9 cellular contexts compared by ENCODE assay signal in genomic region chr9:84759300-84759750, GRCh38.
A peak's percentile ranks its signal among the peaks of the same experiment; 100 is the strongest.
DNase-seq lines count a peak whose midpoint lies in the region; ATAC-seq and TF ChIP-seq lines count a peak whose summit lies in the region.
"Had no signal": no experiment of that assay in that cellular context is flagged by ENCODE, and none has a peak within 500 bp of the region (broad histone marks: within the 10 kb centered on the region; RNA-seq: fewer than 3 reads in every experiment).

No MANE protein-coding gene starts in this region.

- no peak overlapping the region for H3K4me3 Mint-ChIP-seq in activated CD8-positive, alpha-beta T cell treated with anti-CD3 and anti-CD28 coated beads for 36 hours
- H3K4me3 Mint-ChIP-seq in stimulated activated naive CD8-positive, alpha-beta T cell treated with anti-CD3 and anti-CD28 coated beads, Interleukin-15, amount 100 ng/mL, for 72 hours, result peak overlapping the region in 1 of 2 donors; percentile 30

- ATAC-seq in HG03060 (IDR thresholded peaks at IDR 0.05; ENCODE audit: low read depth, unreplicated experiment) (peak; percentile 42), aorta (ENCODE audit: low FRiP score) (no peak)
- peak; percentile 80 for ATAC-seq in activated CD8-positive, alpha-beta T cell treated with anti-CD3 and anti-CD28 coated beads for 36 hours
- peak; percentile 80 for ATAC-seq in stimulated activated naive CD8-positive, alpha-beta T cell treated with anti-CD3 and anti-CD28 coated beads, Interleukin-15, amount 100 ng/mL, for 72 hours

- H3K27ac Mint-ChIP-seq in activated CD8-positive, alpha-beta T cell treated with anti-CD3 and anti-CD28 coated beads for 36 hours, result peak overlapping the region; percentile 10
- H3K27ac Mint-ChIP-seq in stimulated activated naive CD8-positive, alpha-beta T cell treated with anti-CD3 and anti-CD28 coated beads, Interleukin-15, amount 100 ng/mL, for 72 hours, result peak overlapping the region in 1 of 2 donors; percentile 67

- H3K27me3 ChIP-seq in aorta (ENCODE audit: control insufficient read depth in 1 of 2, insufficient read depth in 2 of 2, low read length in 1 of 2), result no peaks in the 10 kb centered on the region

- H3K36me3 ChIP-seq in aorta (ENCODE audit: control insufficient read depth in 1 of 2, insufficient read depth in 2 of 2, low read length in 1 of 2), result no peaks in the 10 kb centered on the region

- peak; percentile 6 for DNase-seq in stimulated activated CD4-positive, alpha-beta T cell treated with anti-CD3 and anti-CD28 coated beads, Interleukin-1b, Interleukin-23, amount 100 ng/mL, for 48 hours
- DNase-seq in stimulated activated CD4-positive, alpha-beta T cell treated with anti-CD3 and anti-CD28 coated beads, Interleukin-2, amount 100 ng/mL, for 48 hours, result no peak
- peak; percentile 61 for DNase-seq in activated CD8-positive, alpha-beta T cell treated with anti-CD3 and anti-CD28 coated beads for 36 hours
- peak; percentile 8 to 40 for DNase-seq in stimulated activated naive CD8-positive, alpha-beta T cell treated with anti-CD3 and anti-CD28 coated beads, Interleukin-15, amount 100 ng/mL, for 72 hours
- no peak for DNase-seq in NCI-H187 (lab: John Stamatoyannopoulos, UW)
- no peak for DNase-seq in aorta
- no peak for DNase-seq in A172 (ENCODE audit: low spot score)
- DNase-seq: H7 had no signal

- intact Hi-C loops in activated CD8-positive, alpha-beta T cell treated with anti-CD3 and anti-CD28 coated beads for 36 hours (cut with micrococcal nuclease), result no loop called here
- intact Hi-C loops in aorta (cut with DNase I), result no loop called here

- 91 to 94% methylated on average over 2 of the region's 2 CpGs for WGBS in aorta, 2 donors

- H3K4me3 ChIP-seq in aorta (ENCODE audit: low read length in 2 of 2), result no peak overlapping the region

- H3K9me3 Mint-ChIP-seq in activated CD8-positive, alpha-beta T cell treated with anti-CD3 and anti-CD28 coated beads for 36 hours, result no peaks in the 10 kb centered on the region
- H3K9me3 Mint-ChIP-seq in stimulated activated naive CD8-positive, alpha-beta T cell treated with anti-CD3 and anti-CD28 coated beads, Interleukin-15, amount 100 ng/mL, for 72 hours, result peaks cover 0 to 19% of the 10 kb centered on the region in 2 donors

- no peaks in the 10 kb centered on the region for H3K36me3 Mint-ChIP-seq in activated CD8-positive, alpha-beta T cell treated with anti-CD3 and anti-CD28 coated beads for 36 hours (ENCODE audit: low read depth)

- POLR2A ChIA-PET in activated CD8-positive, alpha-beta T cell treated with anti-CD3 and anti-CD28 coated beads for 36 hours (lab: Charles Lee), result no interaction called here

- peaks cover 6% of the 10 kb centered on the region for H3K27me3 Mint-ChIP-seq in activated CD8-positive, alpha-beta T cell treated with anti-CD3 and anti-CD28 coated beads for 36 hours
- H3K27me3 Mint-ChIP-seq in stimulated activated naive CD8-positive, alpha-beta T cell treated with anti-CD3 and anti-CD28 coated beads, Interleukin-15, amount 100 ng/mL, for 72 hours, result peaks cover 8% of the 10 kb centered on the region

- H3K4me1 ChIP-seq in aorta (ENCODE audit: control insufficient read depth in 1 of 2, insufficient read depth in 2 of 2, low read length in 2 of 2), result no peaks in the 10 kb centered on the region

- H3K4me1 Mint-ChIP-seq in activated CD8-positive, alpha-beta T cell treated with anti-CD3 and anti-CD28 coated beads for 36 hours (ENCODE audit: low read depth), result peaks cover 13% of the 10 kb centered on the region
- H3K4me1 Mint-ChIP-seq in stimulated activated naive CD8-positive, alpha-beta T cell treated with anti-CD3 and anti-CD28 coated beads, Interleukin-15, amount 100 ng/mL, for 72 hours, result peaks cover 8% of the 10 kb centered on the region

- no peak for TF ChIP-seq CTCF in activated CD8-positive, alpha-beta T cell treated with anti-CD3 and anti-CD28 coated beads for 36 hours (IDR thresholded peaks at IDR 0.05)

- H3K27ac ChIP-seq in aorta (ENCODE audit: low read depth in 1 of 2, low read length in 2 of 2), result no peak overlapping the region

- CTCF ChIA-PET in activated CD8-positive, alpha-beta T cell treated with anti-CD3 and anti-CD28 coated beads for 36 hours (lab: Charles Lee), result no interaction called here

- peaks cover 5% of the 10 kb centered on the region for H3K9me3 ChIP-seq in aorta (ENCODE audit: control insufficient read depth, low read length)

Comparison
In these comparisons a context has a peak if more than half of its experiments do, and no peak if none do; other contexts are left out.
1. DNase-seq: peak in stimulated activated CD4-positive, alpha-beta T cell treated with anti-CD3 and anti-CD28 coated beads, Interleukin-1b, Interleukin-23, amount 100 ng/mL, for 48 hours (single experiment), activated CD8-positive, alpha-beta T cell treated with anti-CD3 and anti-CD28 coated beads for 36 hours (single experiment) and stimulated activated naive CD8-positive, alpha-beta T cell treated with anti-CD3 and anti-CD28 coated beads, Interleukin-15, amount 100 ng/mL, for 72 hours (2 of 2); none in stimulated activated CD4-positive, alpha-beta T cell treated with anti-CD3 and anti-CD28 coated beads, Interleukin-2, amount 100 ng/mL, for 48 hours (0 of 2), NCI-H187 (0 of 2), aorta (0 of 2) and A172 (single experiment).